In the genomic region with DNA sequence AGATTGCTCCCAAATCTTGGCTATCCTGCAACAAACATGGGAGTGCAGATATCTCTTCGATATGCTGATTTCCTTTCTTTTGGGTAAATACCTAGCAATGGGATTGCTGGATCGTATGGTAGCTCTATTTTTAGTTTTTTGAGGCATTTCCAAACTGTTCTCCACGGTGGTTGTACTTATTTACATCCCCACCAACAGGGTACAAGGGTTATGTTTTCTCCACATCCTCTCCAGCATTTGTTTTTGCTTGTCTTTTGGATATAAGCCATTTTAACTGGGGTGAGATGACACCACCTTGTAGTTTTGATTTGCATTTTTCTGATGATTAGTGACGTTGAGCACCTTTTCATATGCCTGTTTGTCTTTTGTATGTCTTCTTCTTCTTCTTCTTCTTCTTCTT, we compare ENCODE assay signal across 27 cellular contexts.
"Had no signal": no experiment of that assay in that cellular context is flagged by ENCODE, and none has a peak within 500 bp of the region (broad histone marks: within the 10 kb centered on the region; RNA-seq: fewer than 3 reads in every experiment).

No MANE protein-coding gene starts in this region.

- H3K36me3 ChIP-seq: colonic mucosa, esophagus muscularis mucosa, esophagus squamous epithelium, gastrocnemius medialis, gastroesophageal sphincter, heart right ventricle had no signal

- H3K27ac ChIP-seq: colonic mucosa, coronary artery, dorsolateral prefrontal cortex, epithelial cell of prostate, esophagus muscularis mucosa, esophagus squamous epithelium, foreskin keratinocyte, gastrocnemius medialis, gastroesophageal sphincter, heart right ventricle had no signal

- FAIRE-seq: colon, endometrium, endothelial cell of umbilical vein, frontal cortex had no signal

- H3K27me3 ChIP-seq: colonic mucosa, foreskin keratinocyte, gastrocnemius medialis had no signal

- H3K4me3 ChIP-seq: colonic mucosa, coronary artery, dorsolateral prefrontal cortex, esophagus muscularis mucosa, esophagus squamous epithelium, gastrocnemius medialis, gastroesophageal sphincter, heart right ventricle had no signal

- DNase-seq: colonic mucosa; cortex of kidney; dermis blood vessel endothelial cell; dorsolateral prefrontal cortex; effector CD4-positive, alpha-beta T cell; effector CD8-positive, alpha-beta T cell; effector memory CD4-positive, alpha-beta T cell; effector memory CD8-positive, alpha-beta T cell; endodermal cell; erythroblast; esophagus squamous epithelium; foreskin fibroblast; foreskin keratinocyte; foreskin melanocyte; gastrocnemius medialis; glutamatergic neuron; head of caudate nucleus; heart right ventricle had no signal

- H3K4me1 ChIP-seq: colonic mucosa, esophagus muscularis mucosa, esophagus squamous epithelium, foreskin keratinocyte, gastrocnemius medialis, gastroesophageal sphincter had no signal

- ATAC-seq: effector memory CD8-positive, alpha-beta T cell; esophagus mucosa; foreskin keratinocyte; gastrocnemius medialis; gastroesophageal sphincter; heart right ventricle had no signal

- H3K9me3 ChIP-seq: colonic mucosa, gastrocnemius medialis had no signal
